In the genomic region with DNA sequence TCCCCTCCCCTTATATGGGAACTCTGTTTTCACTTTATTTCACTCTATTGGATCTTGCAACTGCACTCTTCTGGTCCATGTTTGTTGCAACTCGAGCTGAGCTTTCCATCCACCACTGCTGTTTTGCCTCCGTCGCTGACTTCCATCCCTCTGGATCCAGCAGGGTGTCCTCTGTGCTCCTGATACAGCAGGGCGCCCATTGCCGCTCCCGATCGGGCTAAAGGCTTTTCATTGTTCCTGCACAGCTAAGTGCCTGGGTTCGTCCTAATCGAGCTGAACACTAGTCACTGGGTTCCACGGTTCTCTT, we compare ENCODE assay signal across 19 cellular contexts.
"Had no signal": no experiment of that assay in that cellular context is flagged by ENCODE, and none has a peak within 500 bp of the region (broad histone marks: within the 10 kb centered on the region; RNA-seq: fewer than 3 reads in every experiment).

No MANE protein-coding gene starts in this region.

- H3K4me3 Mint-ChIP-seq: natural killer cell, neural crest cell, type B pancreatic cell had no signal

- H3K79me2 ChIP-seq: hepatocyte had no signal

- H3K9me3 Mint-ChIP-seq: natural killer cell, neural crest cell, type B pancreatic cell had no signal

- H3K9me3 ChIP-seq: colonic mucosa, ovary, right atrium auricular region, suprapubic skin, thyroid gland had no signal

- H3K36me3 ChIP-seq: colonic mucosa, ovary, right atrium auricular region, suprapubic skin, thyroid gland had no signal

- H3K27ac ChIP-seq: colonic mucosa, hepatocyte, ovary, right atrium auricular region, suprapubic skin had no signal

- H3K27ac Mint-ChIP-seq: natural killer cell, type B pancreatic cell had no signal

- H3K4me2 ChIP-seq: hepatocyte had no signal

- H3K27me3 ChIP-seq: colonic mucosa, hepatocyte, ovary, right atrium auricular region, suprapubic skin, thyroid gland had no signal

- H3K4me1 ChIP-seq: colonic mucosa, right atrium auricular region had no signal

- H3K36me3 Mint-ChIP-seq: natural killer cell, type B pancreatic cell had no signal

- FAIRE-seq: islet of Langerhans, small intestine, urothelium cell line had no signal

- H2AFZ ChIP-seq: hepatocyte had no signal

- H3K27me3 Mint-ChIP-seq: type B pancreatic cell had no signal

- ATAC-seq: natural killer cell; stimulated activated naive CD8-positive, alpha-beta T cell treated with anti-CD3 and anti-CD28 coated beads, Interleukin-15, Interleukin-2, amounts not matched to agents 100 U/mL and 50 U/mL, for 24 hours had no signal

- H3K4me3 ChIP-seq: colonic mucosa, hepatocyte, ovary, right atrium auricular region, suprapubic skin, thyroid gland had no signal

- H3K4me1 Mint-ChIP-seq: natural killer cell had no signal

- DNase-seq: colonic mucosa; dermis blood vessel endothelial cell; foreskin melanocyte; head of caudate nucleus; kidney glomerular epithelial cell; natural killer cell; nucleus accumbens; ovary; small intestine; stimulated activated CD4-positive, alpha-beta T cell treated with anti-CD3 and anti-CD28 coated beads, Interleukin-2, amount 100 ng/mL, for 48 hours; stimulated activated naive CD8-positive, alpha-beta T cell treated with anti-CD3 and anti-CD28 coated beads, Interleukin-15, Interleukin-2, amounts not matched to agents 100 U/mL and 50 U/mL, for 24 hours; thyroid gland had no signal
